Comparison of ENCODE assay signal across 1 cellular context in the genomic region with DNA sequence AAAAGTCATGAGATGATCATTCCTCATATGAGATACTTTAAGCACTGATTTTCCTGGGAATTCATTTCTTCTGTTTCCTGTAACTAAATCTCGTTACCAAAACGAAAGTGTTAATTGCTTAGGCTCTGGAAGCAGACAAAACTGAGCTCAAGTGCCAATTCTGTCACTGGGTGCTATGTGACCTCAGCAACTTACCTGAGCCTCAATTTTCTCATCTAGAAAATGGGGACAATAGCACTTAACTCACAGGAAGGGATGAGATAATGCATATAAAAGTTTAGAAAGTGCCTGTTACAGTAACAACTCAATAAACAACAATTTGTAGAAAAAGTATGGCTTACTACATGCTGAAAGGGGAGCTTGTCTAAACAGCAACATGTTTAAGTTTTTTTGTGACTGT.
TF ChIP-seq lines count a peak whose summit lies in the region.

No MANE protein-coding gene starts in this region.

TF ChIP-seq in HepG2, 621 proteins besides CTCF, POLR2A, EP300 and RAD21 (continued from another document):
- no peak for TF ChIP-seq CAMTA2 (CRISPR knock-in tag; IDR thresholded peaks at IDR 0.05; ENCODE audit: borderline replicate concordance)
- no peak for TF ChIP-seq ZFP62 (CRISPR knock-in tag; IDR thresholded peaks at IDR 0.05)
- TF ChIP-seq ATM (IDR thresholded peaks at IDR 0.05; ENCODE audit: borderline replicate concordance), result no peak
- TF ChIP-seq CHD4 (IDR thresholded peaks at IDR 0.05; ENCODE audit: borderline replicate concordance, low read length), result no peak
- no peak for TF ChIP-seq FOXC1 (CRISPR knock-in tag; IDR thresholded peaks at IDR 0.05; ENCODE audit: borderline replicate concordance)
- TF ChIP-seq, protein P1, sequence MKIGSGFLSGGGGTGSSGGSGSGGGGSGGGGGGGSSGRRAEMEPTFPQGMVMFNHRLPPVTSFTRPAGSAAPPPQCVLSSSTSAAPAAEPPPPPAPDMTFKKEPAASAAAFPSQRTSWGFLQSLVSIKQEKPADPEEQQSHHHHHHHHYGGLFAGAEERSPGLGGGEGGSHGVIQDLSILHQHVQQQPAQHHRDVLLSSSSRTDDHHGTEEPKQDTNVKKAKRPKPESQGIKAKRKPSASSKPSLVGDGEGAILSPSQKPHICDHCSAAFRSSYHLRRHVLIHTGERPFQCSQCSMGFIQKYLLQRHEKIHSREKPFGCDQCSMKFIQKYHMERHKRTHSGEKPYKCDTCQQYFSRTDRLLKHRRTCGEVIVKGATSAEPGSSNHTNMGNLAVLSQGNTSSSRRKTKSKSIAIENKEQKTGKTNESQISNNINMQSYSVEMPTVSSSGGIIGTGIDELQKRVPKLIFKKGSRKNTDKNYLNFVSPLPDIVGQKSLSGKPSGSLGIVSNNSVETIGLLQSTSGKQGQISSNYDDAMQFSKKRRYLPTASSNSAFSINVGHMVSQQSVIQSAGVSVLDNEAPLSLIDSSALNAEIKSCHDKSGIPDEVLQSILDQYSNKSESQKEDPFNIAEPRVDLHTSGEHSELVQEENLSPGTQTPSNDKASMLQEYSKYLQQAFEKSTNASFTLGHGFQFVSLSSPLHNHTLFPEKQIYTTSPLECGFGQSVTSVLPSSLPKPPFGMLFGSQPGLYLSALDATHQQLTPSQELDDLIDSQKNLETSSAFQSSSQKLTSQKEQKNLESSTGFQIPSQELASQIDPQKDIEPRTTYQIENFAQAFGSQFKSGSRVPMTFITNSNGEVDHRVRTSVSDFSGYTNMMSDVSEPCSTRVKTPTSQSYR (CRISPR knock-in tag; IDR thresholded peaks at IDR 0.05; ENCODE audit: borderline replicate concordance), result no peak
